In genomic region chr4:140463182-140463581, GRCh38 we compare ENCODE assay signal across 25 cellular contexts. TPM values are rescaled to one million over a fixed set of nuclear protein-coding genes. Genes with fewer than 3 reads are reported as not detected.
DNase-seq lines count a peak whose midpoint lies in the region; ATAC-seq, FAIRE-seq and TF ChIP-seq lines count a peak whose summit lies in the region.
"Had no signal": no experiment of that assay in that cellular context is flagged by ENCODE, and none has a peak within 500 bp of the region (broad histone marks: within the 10 kb centered on the region; RNA-seq: fewer than 3 reads in every experiment).

No MANE protein-coding gene starts in this region.

- ATAC-seq in mucosa of descending colon = peak; percentile 76
- ATAC-seq in HG02840 (IDR thresholded peaks at IDR 0.05; ENCODE audit: low FRiP score, unreplicated experiment) = no peak
- no peak for ATAC-seq in HG02588 (IDR thresholded peaks at IDR 0.05; ENCODE audit: unreplicated experiment)
- ATAC-seq: A549, GM12878 had no signal

- H3F3A ChIP-seq in neural progenitor cell (ENCODE audit: low read depth) = no peaks in the 10 kb centered on the region

- no peaks in the 10 kb centered on the region for H3K79me2 ChIP-seq in neural progenitor cell (ENCODE audit: low read depth)

- H3K4me3 ChIP-seq in bronchial epithelial cell (ENCODE audit: low read depth, low read length) (no peak overlapping the region), mucosa of descending colon (no peak overlapping the region), neural progenitor cell (no peak overlapping the region), spleen (no peak overlapping the region)
- H3K4me3 ChIP-seq: A549; BLaER1 treated with 17β-estradiol and CSF1 and Interleukin-3, amounts not matched to agents 10 nM and 100 nM; GM12878 had no signal

- H3K27ac Mint-ChIP-seq in neural progenitor cell = no peak overlapping the region
- H3K27ac Mint-ChIP-seq: CD4-positive, alpha-beta T cell; CD8-positive, alpha-beta memory T cell had no signal

- no peak for TF ChIP-seq POLR2A in spleen (IDR thresholded peaks at IDR 0.05)

- no peak for DNase-seq in bronchial epithelial cell (ENCODE audit: low read depth)
- DNase-seq in mucosa of descending colon = peak in 2 of 3 donors; percentile 32 to 44
- DNase-seq in neural progenitor cell (ENCODE audit: low spot score) = no peak
- DNase-seq in spleen = no peak
- DNase-seq in NCI-H2081 treated with DMSO at 0.1 percent for 48 hours (lab: John Stamatoyannopoulos, UW) = no peak
- DNase-seq: 8988T; ACHN; AML-193; BE2C; CD4-positive, alpha-beta T cell; CD8-positive, alpha-beta memory T cell; DMS 273 treated with DMSO at 0.1 percent for 48 hours; DMS79; EL; GDM1; H7; HCEC 1CT had no signal

- H3K4me2 ChIP-seq in neural progenitor cell = no peak overlapping the region
- H3K4me2 ChIP-seq: A549; BLaER1 treated with 17β-estradiol and CSF1 and Interleukin-3, amounts not matched to agents 10 nM and 100 nM had no signal

- 66 to 86% (median 72%) methylated on average over 3 of the region's 3 CpGs for WGBS in spleen, 5 donors

- H3K4me1 ChIP-seq in mucosa of descending colon (ENCODE audit: low read depth) = peaks cover 4% of the 10 kb centered on the region
- H3K4me1 ChIP-seq in neural progenitor cell = no peaks in the 10 kb centered on the region
- H3K4me1 ChIP-seq in spleen = no peaks in the 10 kb centered on the region
- H3K4me1 ChIP-seq: A549; BE2C; BLaER1 treated with 17β-estradiol and CSF1 and Interleukin-3, amounts not matched to agents 10 nM and 100 nM had no signal

- H3K27me3 ChIP-seq in bronchial epithelial cell (ENCODE audit: control insufficient read depth, insufficient read depth, low read length) = no peaks in the 10 kb centered on the region
- H3K27me3 ChIP-seq in neural progenitor cell = no peaks in the 10 kb centered on the region
- H3K27me3 ChIP-seq in spleen (replicated peaks in 1 of 7) = peaks cover 0 to 5% (median 0%) of the 10 kb centered on the region in 7 donors
- H3K27me3 ChIP-seq: BE2C; BLaER1 treated with 17β-estradiol and CSF1 and Interleukin-3, amounts not matched to agents 10 nM and 100 nM had no signal

- intact Hi-C loops in mucosa of descending colon (cut with DNase I, micrococcal nuclease) (no loop called here), spleen (cut with DNase I; ENCODE audit: low total_unique reads) (no loop called here)

- H3K27ac ChIP-seq in neural progenitor cell (no peak overlapping the region), spleen (no peak overlapping the region)
- H3K27ac ChIP-seq: A549; BLaER1 treated with 17β-estradiol and CSF1 and Interleukin-3, amounts not matched to agents 10 nM and 100 nM had no signal

- peak; percentile 86 for FAIRE-seq in bronchial epithelial cell (lab: Jason Lieb, UNC)
- FAIRE-seq: A549, D721Med, GM12878, H1 had no signal

- H3K9me3 Mint-ChIP-seq in neural progenitor cell = no peaks in the 10 kb centered on the region
- H3K9me3 Mint-ChIP-seq: CD4-positive, alpha-beta T cell had no signal

- no peaks in the 10 kb centered on the region for H3K27me3 Mint-ChIP-seq in neural progenitor cell (ENCODE audit: insufficient read depth, low read depth)

- H3K9ac ChIP-seq in neural progenitor cell = no peak overlapping the region
- H3K9ac ChIP-seq: BLaER1 treated with 17β-estradiol and CSF1 and Interleukin-3, amounts not matched to agents 10 nM and 100 nM had no signal

- no peaks in the 10 kb centered on the region for H3K36me3 Mint-ChIP-seq in neural progenitor cell
- H3K36me3 Mint-ChIP-seq: CD14-positive monocyte; CD8-positive, alpha-beta memory T cell had no signal

- no peaks in the 10 kb centered on the region for H3K9me3 ChIP-seq in mucosa of descending colon
- H3K9me3 ChIP-seq in neural progenitor cell (ENCODE audit: low read depth) = no peaks in the 10 kb centered on the region
- H3K9me3 ChIP-seq in spleen = no peaks in the 10 kb centered on the region
- H3K9me3 ChIP-seq: A549; BE2C; BLaER1 treated with 17β-estradiol and CSF1 and Interleukin-3, amounts not matched to agents 10 nM and 100 nM had no signal

- peak overlapping the region; percentile 69 for H2AFZ ChIP-seq in neural progenitor cell (replicated peaks)

- H4K20me1 ChIP-seq in neural progenitor cell (ENCODE audit: low read depth) = no peaks in the 10 kb centered on the region
- H4K20me1 ChIP-seq: BLaER1 treated with 17β-estradiol and CSF1 and Interleukin-3, amounts not matched to agents 10 nM and 100 nM had no signal

- no peak for TF ChIP-seq CTCF in bronchial epithelial cell (IDR thresholded peaks at IDR 0.05; ENCODE audit: insufficient read depth, low read length, severe bottlenecking)
- no peak for TF ChIP-seq CTCF in mucosa of descending colon (IDR thresholded peaks at IDR 0.05)
- no peak for TF ChIP-seq CTCF in neural progenitor cell (IDR thresholded peaks at IDR 0.05)
- TF ChIP-seq CTCF in spleen (IDR thresholded peaks at IDR 0.05 in 8 of 11, conservative IDR thresholded peaks at IDR 0.05 in 3 of 11) = no peak

- H3K4me1 Mint-ChIP-seq in neural progenitor cell = no peaks in the 10 kb centered on the region
- H3K4me1 Mint-ChIP-seq: CD8-positive, alpha-beta memory T cell had no signal

- H3K36me3 ChIP-seq in bronchial epithelial cell (ENCODE audit: control insufficient read depth, insufficient read depth, low read length) (no peaks in the 10 kb centered on the region), mucosa of descending colon (ENCODE audit: low read depth) (no peaks in the 10 kb centered on the region), neural progenitor cell (no peaks in the 10 kb centered on the region), spleen (no peaks in the 10 kb centered on the region)
- H3K36me3 ChIP-seq: BE2C; BLaER1 treated with 17β-estradiol and CSF1 and Interleukin-3, amounts not matched to agents 10 nM and 100 nM had no signal

- H3K4me3 Mint-ChIP-seq in neural progenitor cell = no peak overlapping the region
- H3K4me3 Mint-ChIP-seq: CD14-positive monocyte; CD4-positive, alpha-beta T cell had no signal

RNA-seq across cellular contexts. Expression of gene MGAT4D, which starts 34.9 kb away (rescaled TPM):
- total RNA-seq in bronchial epithelial cell = not detected in 2 replicates
- not detected for total RNA-seq in mucosa of descending colon
- total RNA-seq in neural progenitor cell (ENCODE audit: low replicate concordance) = not detected in 2 replicates
- total RNA-seq in spleen = not detected
- polyA plus RNA-seq in spleen = not detected
- total RNA-seq: CD4-positive, alpha-beta T cell; CD8-positive, alpha-beta memory T cell; GM12878; H1; H7 had no signal
- polyA plus RNA-seq: A549; CD14-positive monocyte; CD8-positive, alpha-beta memory T cell; GM12878; H1 had no signal

RNA-seq across cellular contexts. Expression of gene CLGN, which starts 35.7 kb away (rescaled TPM):
- total RNA-seq in bronchial epithelial cell (53.1 and 78.5 TPM in 2 replicates), mucosa of descending colon (1 to 10 TPM; 1.5 to 7.9 (median 1.8) TPM), neural progenitor cell (ENCODE audit: low replicate concordance) (22.7 and 37.8 TPM in 2 replicates), spleen (under 1 TPM in 5 of 7 donors, not detected in 2; 0.23 to 0.85 (median 0.26) TPM)
- under 1 TPM; 0.09 to 0.27 (median 0.10) TPM for polyA plus RNA-seq in spleen
- total RNA-seq: CD4-positive, alpha-beta T cell; CD8-positive, alpha-beta memory T cell had no signal
- polyA plus RNA-seq: CD8-positive, alpha-beta memory T cell had no signal

Comparison
In these comparisons a context has a peak if more than half of its experiments do, and no peak if none do; other contexts are left out.
1. DNase-seq: peak in mucosa of descending colon (2 of 3); none in bronchial epithelial cell (single experiment), neural progenitor cell (single experiment), spleen (single experiment) and NCI-H2081 treated with DMSO at 0.1 percent for 48 hours (single experiment).